In the genomic region with DNA sequence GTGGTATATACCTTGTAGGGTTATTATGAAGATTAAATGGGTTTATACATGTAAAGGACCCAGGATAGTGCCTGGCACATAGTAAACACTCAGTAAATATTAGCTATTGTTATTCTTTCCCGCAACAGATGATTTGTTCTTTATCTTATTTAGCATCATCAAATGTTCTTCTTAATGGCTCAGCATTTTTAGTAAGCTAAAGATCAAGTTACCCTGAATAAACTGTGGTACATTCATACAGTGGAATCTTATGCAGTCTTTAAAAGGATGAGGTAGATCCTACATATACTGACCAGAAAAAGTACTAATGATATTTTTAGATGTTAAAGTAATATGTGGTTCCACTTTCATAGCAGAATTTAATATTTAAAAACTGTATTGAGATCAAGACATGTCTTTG, we compare ENCODE assay signal across 15 cellular contexts.
DNase-seq lines count a peak whose midpoint lies in the region; ATAC-seq and TF ChIP-seq lines count a peak whose summit lies in the region.
"Had no signal": no experiment of that assay in that cellular context is flagged by ENCODE, and none has a peak within 500 bp of the region (broad histone marks: within the 10 kb centered on the region; RNA-seq: fewer than 3 reads in every experiment).

No MANE protein-coding gene starts in this region.

- H3K4me3 ChIP-seq in cardiac muscle cell = no peak overlapping the region
- no peak overlapping the region for H3K4me3 ChIP-seq in right atrium auricular region
- no peak overlapping the region for H3K4me3 ChIP-seq in gastrocnemius medialis
- no peak overlapping the region for H3K4me3 ChIP-seq in sigmoid colon

- intact Hi-C loops in gastrocnemius medialis (cut with DNase I; ENCODE audit: low total_unique reads) = no loop called here
- intact Hi-C loops in sigmoid colon (cut with DNase I) = no loop called here

- H3K27me3 Mint-ChIP-seq in chondrocyte (ENCODE audit: low read depth) = no peaks in the 10 kb centered on the region
- H3K27me3 Mint-ChIP-seq: B cell; CD4-positive, alpha-beta T cell had no signal

- H3K36me3 ChIP-seq in cardiac muscle cell (no peaks in the 10 kb centered on the region), right atrium auricular region (no peaks in the 10 kb centered on the region), gastrocnemius medialis (no peaks in the 10 kb centered on the region), sigmoid colon (no peaks in the 10 kb centered on the region)

- peak overlapping the region; percentile 92 for H3K27ac Mint-ChIP-seq in chondrocyte (ENCODE audit: unreplicated experiment)
- H3K27ac Mint-ChIP-seq: B cell; CD4-positive, alpha-beta T cell; HFFc6 had no signal

- peak overlapping the region; percentile 29 for H3K4me3 Mint-ChIP-seq in chondrocyte (ENCODE audit: unreplicated experiment)
- H3K4me3 Mint-ChIP-seq: B cell; CD4-positive, alpha-beta T cell; H9; HFFc6 had no signal

- no peak for DNase-seq in cardiac muscle cell (ENCODE audit: low read depth in 1 of 2, low spot score in 1 of 2)
- no peak for DNase-seq in right atrium auricular region (ENCODE audit: low spot score)
- no peak for DNase-seq in chondrocyte (ENCODE audit: low spot score)
- DNase-seq in gastrocnemius medialis = no peak
- no peak for DNase-seq in cerebellar cortex (ENCODE audit: low spot score)
- DNase-seq in occipital lobe (lab: John Stamatoyannopoulos, UW) = no peak
- DNase-seq in sigmoid colon = no peak
- DNase-seq: C1 segment of cervical spinal cord; Calu3; CD4-positive, alpha-beta T cell; GOT3; H9; HFFc6 had no signal

- H3K4me1 ChIP-seq in cardiac muscle cell (ENCODE audit: low read depth) (peaks cover 71% of the 10 kb centered on the region), right atrium auricular region (peaks cover 0 to 48% of the 10 kb centered on the region in 2 donors), gastrocnemius medialis (peaks cover 68 to 84% of the 10 kb centered on the region in 2 donors), sigmoid colon (peaks cover 0 to 39% (median 27%) of the 10 kb centered on the region in 4 donors)

- 97% methylated on average over 1 of the region's 1 CpG for WGBS in sigmoid colon, 2 donors

- peaks cover 60% of the 10 kb centered on the region for H3K4me1 Mint-ChIP-seq in chondrocyte (ENCODE audit: low read depth)

- TF ChIP-seq CTCF in cardiac muscle cell (IDR thresholded peaks at IDR 0.05; ENCODE audit: low read depth, low read length) (no peak), right atrium auricular region (IDR thresholded peaks at IDR 0.05) (no peak), chondrocyte (IDR thresholded peaks at IDR 0.05) (no peak), gastrocnemius medialis (IDR thresholded peaks at IDR 0.05 in 4 of 5, conservative IDR thresholded peaks at IDR 0.05 in 1 of 5) (no peak), sigmoid colon (IDR thresholded peaks at IDR 0.05) (no peak)

- no peak for TF ChIP-seq EP300 in sigmoid colon (IDR thresholded peaks at IDR 0.05)

- H3K36me3 Mint-ChIP-seq in chondrocyte (ENCODE audit: low read depth) = no peaks in the 10 kb centered on the region

- H3K9me3 Mint-ChIP-seq in chondrocyte (ENCODE audit: low read depth) = no peaks in the 10 kb centered on the region
- H3K9me3 Mint-ChIP-seq: CD4-positive, alpha-beta T cell; H9; HFFc6 had no signal

- in situ Hi-C loops in gastrocnemius medialis (cut with MboI; ENCODE audit: low sequenced_read_pairs in 4 of 4) = no loop called here

- H3K27ac ChIP-seq in cardiac muscle cell = peak overlapping the region; percentile 95
- H3K27ac ChIP-seq in right atrium auricular region = no peak overlapping the region
- peak overlapping the region; percentile 26 to 70 (median 65) for H3K27ac ChIP-seq in gastrocnemius medialis
- H3K27ac ChIP-seq in sigmoid colon = no peak overlapping the region

- TF ChIP-seq POLR2A in gastrocnemius medialis (IDR thresholded peaks at IDR 0.05) = no peak
- TF ChIP-seq POLR2A in sigmoid colon (IDR thresholded peaks at IDR 0.05) = no peak

- H3K9me3 ChIP-seq in cardiac muscle cell (ENCODE audit: low read depth) = no peaks in the 10 kb centered on the region
- H3K9me3 ChIP-seq in right atrium auricular region = no peaks in the 10 kb centered on the region
- no peaks in the 10 kb centered on the region for H3K9me3 ChIP-seq in gastrocnemius medialis
- H3K9me3 ChIP-seq in sigmoid colon = no peaks in the 10 kb centered on the region

- H3K27me3 ChIP-seq in cardiac muscle cell (no peaks in the 10 kb centered on the region), right atrium auricular region (no peaks in the 10 kb centered on the region), gastrocnemius medialis (no peaks in the 10 kb centered on the region), sigmoid colon (no peaks in the 10 kb centered on the region)

- ATAC-seq in gastrocnemius medialis = no peak
- ATAC-seq: HepG2 had no signal

Comparison
In these comparisons a context has a peak if more than half of its experiments do, and no peak if none do; other contexts are left out.
1. H3K27ac ChIP-seq: peak in cardiac muscle cell (single experiment) and gastrocnemius medialis (4 of 4); none in right atrium auricular region (0 of 2) and sigmoid colon (0 of 4).